ENCODE assay signal across 21 cellular contexts in the genomic region with DNA sequence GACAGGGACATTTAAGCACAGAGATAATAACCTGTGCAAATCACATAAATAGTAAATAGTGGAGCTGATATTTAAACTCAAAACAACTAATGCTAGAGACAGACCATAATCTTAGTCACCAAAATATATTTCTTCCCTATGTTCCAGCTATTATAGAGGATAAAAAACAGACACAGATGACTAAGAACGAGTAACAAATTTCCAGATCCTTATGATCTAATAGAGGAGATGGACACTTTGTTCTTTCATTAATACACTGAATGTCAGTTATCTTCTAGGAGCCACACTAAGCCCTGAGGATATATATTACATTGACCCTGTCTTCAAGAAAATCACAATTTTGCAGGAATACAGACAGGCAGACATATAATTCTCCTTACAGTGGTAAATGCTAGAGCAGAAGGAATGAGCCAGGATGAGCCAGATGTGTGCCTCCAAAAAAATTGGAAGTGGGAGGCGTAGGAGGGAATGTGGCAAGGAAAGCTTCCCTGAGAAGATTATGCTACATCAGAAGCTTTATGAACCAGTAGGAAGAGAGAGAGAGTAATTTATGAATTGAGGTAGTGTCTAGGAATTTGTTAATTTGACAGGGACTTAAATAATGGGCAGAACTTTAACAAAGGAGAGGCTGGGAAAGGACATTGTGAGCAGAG.
"Had no signal": no experiment of that assay in that cellular context is flagged by ENCODE, and none has a peak within 500 bp of the region (broad histone marks: within the 10 kb centered on the region; RNA-seq: fewer than 3 reads in every experiment).

No MANE protein-coding gene starts in this region.

- H3K27ac ChIP-seq: SK-N-MC had no signal

- H3K36me3 ChIP-seq: MG63 had no signal

- H3K9me3 ChIP-seq: MG63 had no signal

- DNase-seq: activated CD4-positive, alpha-beta T cell treated with anti-CD3 and anti-CD28 coated beads for 48 hours; activated CD4-positive, alpha-beta T cell treated with anti-CD3 and anti-CD28 coated beads, Interleukin-2, amount 50 U/mL, for 4 hours; activated CD8-positive, alpha-beta memory T cell treated with anti-CD3 and anti-CD28 coated beads, Interleukin-2, amount 50 U/mL, for 48 hours; activated CD8-positive, alpha-beta T cell treated with anti-CD3 and anti-CD28 coated beads, Interleukin-2, amount 10 ng/mL, durations not matched to agents 7 days and 5 days; activated effector memory CD4-positive, alpha-beta T cell treated with anti-CD3 and anti-CD28 coated beads, Interleukin-2, amount 50 U/mL, for 16 hours; activated naive CD4-positive, alpha-beta T cell treated with Interleukin-2 at 50 U/mL for 16 hours; activated naive CD8-positive, alpha-beta T cell treated with anti-CD3 and anti-CD28 coated beads, Interleukin-2, amount 50 U/mL, for 24 hours; activated T-cell treated with anti-CD3 and anti-CD28 coated beads, Interleukin-2, amount 50 U/mL, for 1 hour; MG63; MV-4-11; NCI-H1092 treated with DMSO at 0.1 percent for 48 hours; NCI-H1417 treated with DMSO at 0.1 percent for 48 hours; NCI-H1694; NCI-H2029; NCI-H2107; NCI-H2171 treated with DMSO at 0.1 percent for 48 hours; NCI-H226; NCI-H526 treated with DMSO at 0.1 percent for 48 hours; RPMI8226; SW 1271 had no signal

- H3K4me3 ChIP-seq: MG63, SK-N-MC had no signal
